ENCODE assay signal across 14 cellular contexts in the genomic region with DNA sequence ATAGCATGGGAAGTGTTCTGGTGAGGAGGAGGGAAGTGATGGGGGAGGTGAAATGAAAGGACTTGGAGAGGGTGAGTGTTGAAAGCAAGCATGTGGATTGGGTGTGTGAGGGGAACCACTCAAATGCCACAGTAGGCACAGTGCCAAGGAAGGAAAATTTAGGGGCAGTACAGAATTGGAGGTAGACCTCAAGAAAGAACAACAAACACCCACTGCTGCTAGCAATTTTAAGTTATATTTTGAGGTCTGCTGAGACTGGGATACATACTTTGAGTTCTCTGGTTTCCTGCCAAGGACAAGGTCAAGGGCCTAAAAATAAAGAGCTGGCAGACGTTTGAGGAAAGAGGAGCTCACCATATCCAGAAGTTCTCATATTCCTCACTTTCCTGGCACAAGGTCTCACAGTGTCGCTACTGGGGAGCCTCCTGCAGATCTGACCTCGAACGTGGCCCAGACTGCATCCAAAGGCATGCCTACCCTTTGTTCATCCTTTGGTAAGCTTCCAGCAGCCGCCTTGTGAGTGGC.
DNase-seq lines count a peak whose midpoint lies in the region; ATAC-seq and TF ChIP-seq lines count a peak whose summit lies in the region.
"Had no signal": no experiment of that assay in that cellular context is flagged by ENCODE, and none has a peak within 500 bp of the region (broad histone marks: within the 10 kb centered on the region; RNA-seq: fewer than 3 reads in every experiment).

No MANE protein-coding gene starts in this region.

- H4K20me1 ChIP-seq in fibroblast of lung (ENCODE audit: control insufficient read depth, extremely low read depth, insufficient read depth, low read length): peaks cover 2% of the 10 kb centered on the region

- H3K36me3 ChIP-seq in fibroblast of lung (ENCODE audit: control insufficient read depth, insufficient read depth, low read length): no peaks in the 10 kb centered on the region

- no peaks in the 10 kb centered on the region for H3K36me3 Mint-ChIP-seq in T-helper 17 cell (ENCODE audit: low read depth)
- H3K36me3 Mint-ChIP-seq: activated CD4-positive, alpha-beta memory T cell treated with anti-CD3 and anti-CD28 coated beads for 36 hours had no signal

- DNase-seq in AG10803 (ENCODE audit: low read depth) (peak; percentile 86), NCI-H2029 treated with DMSO at 0.1 percent for 48 hours (lab: John Stamatoyannopoulos, UW) (peak; percentile 74), fibroblast of lung (ENCODE audit: low read depth in 2 of 2) (peak; percentile 85 to 94), pons (ENCODE audit: low spot score) (peak; percentile 26), T-helper 17 cell (no peak), SKM-1 treated with dmso at 0.1 percent for 144 hours (lab: John Stamatoyannopoulos, UW; ENCODE audit: unreplicated experiment) (no peak), COLO668 (lab: John Stamatoyannopoulos, UW; ENCODE audit: unreplicated experiment) (no peak)
- DNase-seq in stimulated activated naive CD4-positive, alpha-beta T cell treated with Interleukin-2 at 50 U/mL for 16 hours (lab: John Stamatoyannopoulos, UW): no peak
- DNase-seq: activated CD4-positive, alpha-beta memory T cell treated with anti-CD3 and anti-CD28 coated beads for 36 hours; amniotic stem cell; NCI-H1436; SIG-M5 had no signal

- TF ChIP-seq CTCF in AG10803 (conservative IDR thresholded peaks at IDR 0.05; ENCODE audit: low read length) (no peak), fibroblast of lung (conservative IDR thresholded peaks at IDR 0.05 in 1 of 2, IDR thresholded peaks at IDR 0.05 in 1 of 2; ENCODE audit: low read depth in 1 of 2, low read length in 2 of 2) (no peak)

- no peak overlapping the region for H3K4me3 ChIP-seq in AG10803 (ENCODE audit: low read length)
- H3K4me3 ChIP-seq in fibroblast of lung (replicated peaks in 1 of 4; ENCODE audit: control extremely low read depth in 1 of 4, insufficient read depth in 1 of 4, low read depth in 3 of 4, low read length in 4 of 4): no peak overlapping the region
- H3K4me3 ChIP-seq: mucosa of descending colon had no signal

- H3K9ac ChIP-seq in fibroblast of lung (ENCODE audit: insufficient read depth, low read length): no peak overlapping the region

- H3K4me1 Mint-ChIP-seq in T-helper 17 cell: no peaks in the 10 kb centered on the region
- H3K4me1 Mint-ChIP-seq: B cell had no signal

- no peaks in the 10 kb centered on the region for H3K27me3 Mint-ChIP-seq in T-helper 17 cell
- H3K27me3 Mint-ChIP-seq: activated CD4-positive, alpha-beta memory T cell treated with anti-CD3 and anti-CD28 coated beads for 36 hours had no signal

- no peaks in the 10 kb centered on the region for H3K9me3 ChIP-seq in fibroblast of lung (ENCODE audit: control insufficient read depth, insufficient read depth, low read depth, low read length)
- no peaks in the 10 kb centered on the region for H3K9me3 ChIP-seq in T-helper 17 cell (ENCODE audit: control insufficient read depth, low read length, poor library complexity, severe bottlenecking)
- H3K9me3 ChIP-seq: mucosa of descending colon had no signal

- H3K4me1 ChIP-seq in fibroblast of lung (ENCODE audit: control insufficient read depth, extremely low read depth, insufficient read depth, low read length): peaks cover 4% of the 10 kb centered on the region

- no peak for ATAC-seq in T-helper 17 cell
- ATAC-seq: mucosa of descending colon had no signal

- H3K4me2 ChIP-seq in fibroblast of lung (ENCODE audit: extremely low read depth, insufficient read depth, low read length): no peak overlapping the region

- H3K27ac Mint-ChIP-seq in T-helper 17 cell: no peak overlapping the region
- H3K27ac Mint-ChIP-seq: activated CD4-positive, alpha-beta memory T cell treated with anti-CD3 and anti-CD28 coated beads for 36 hours; B cell had no signal

- no peaks in the 10 kb centered on the region for H3K79me2 ChIP-seq in fibroblast of lung (ENCODE audit: control insufficient read depth, insufficient read depth, low read length)

- peaks cover 6% of the 10 kb centered on the region for H3K27me3 ChIP-seq in fibroblast of lung (ENCODE audit: control insufficient read depth, insufficient read depth, low read length)

- no peak overlapping the region for H3K27ac ChIP-seq in fibroblast of lung (ENCODE audit: insufficient read depth, low read length)

- no peak overlapping the region for H2AFZ ChIP-seq in fibroblast of lung (ENCODE audit: low read length)

- H3K4me3 Mint-ChIP-seq in T-helper 17 cell: no peak overlapping the region
- H3K4me3 Mint-ChIP-seq: activated CD4-positive, alpha-beta memory T cell treated with anti-CD3 and anti-CD28 coated beads for 36 hours; B cell had no signal

Comparison
In these comparisons a context has a peak if more than half of its experiments do, and no peak if none do; other contexts are left out.
1. DNase-seq: peak in AG10803 (single experiment), NCI-H2029 treated with DMSO at 0.1 percent for 48 hours (single experiment), fibroblast of lung (2 of 2) and pons (single experiment); none in stimulated activated naive CD4-positive, alpha-beta T cell treated with Interleukin-2 at 50 U/mL for 16 hours (single experiment), T-helper 17 cell (0 of 3), SKM-1 treated with dmso at 0.1 percent for 144 hours (single experiment) and COLO668 (single experiment).